Comparison of ENCODE assay signal across 36 cellular contexts in genomic region chr6:51016489-51016888, GRCh38.
"Had no signal": no experiment of that assay in that cellular context is flagged by ENCODE, and none has a peak within 500 bp of the region (broad histone marks: within the 10 kb centered on the region; RNA-seq: fewer than 3 reads in every experiment).

No MANE protein-coding gene starts in this region.

- H3K27ac Mint-ChIP-seq: activated B cell treated with CpG ODN at 0.5 μM for 24 hours; activated CD4-positive, alpha-beta memory T cell treated with anti-CD3 and anti-CD28 coated beads for 36 hours; activated CD4-positive, alpha-beta T cell treated with anti-CD3 and anti-CD28 coated beads, Interleukin-2, amount 10 ng/mL, durations not matched to agents 24 days and 14 days; activated CD8-positive, alpha-beta T cell treated with anti-CD3 and anti-CD28 coated beads for 36 hours; activated naive CD4-positive, alpha-beta T cell treated with anti-CD3 and anti-CD28 coated beads for 36 hours; activated naive CD4-positive, alpha-beta T cell treated with anti-CD3 and anti-CD28 coated beads, Interleukin-2, amount 50 U/mL, for 72 hours; activated naive CD8-positive, alpha-beta T cell treated with anti-CD3 and anti-CD28 coated beads for 36 hours; activated T-cell treated with anti-CD3 and anti-CD28 coated beads, Interleukin-2, amount 50 U/mL, for 72 hours; activated T-helper 1 cell treated with anti-CD3 and anti-CD28 coated beads, Interleukin-12 subunit alpha, Interleukin-12 subunit beta, Interleukin-2, Interleukin-4 antibody, amounts not matched to agents 30 ng/mL and 10 ng/mL and 1 ng/mL, durations not matched to agents 14 hours and 24 hours and 36 hours; activated T-helper 17 cell treated with anti-CD3 and anti-CD28 coated beads, Interleukin-2, amount 50 U/mL, for 72 hours; T-helper 1 cell treated with Interleukin-12 subunit alpha and Interleukin-12 subunit beta and Interleukin-4 antibody, amounts not matched to agents 30 μg/mL and 1 μg/mL, for 36 hours; T-helper 2 cell treated with Interferon-gamma antibody and Interleukin-4, amounts not matched to agents 5 μg/mL and 100 μg/mL, for 36 hours had no signal

- H3K27me3 ChIP-seq: adrenal gland, body of pancreas, brain microvascular endothelial cell, breast epithelium had no signal

- H3K4me3 Mint-ChIP-seq: activated B cell treated with CpG ODN at 0.5 μM for 24 hours; activated CD4-positive, alpha-beta memory T cell treated with anti-CD3 and anti-CD28 coated beads for 36 hours; activated CD4-positive, alpha-beta T cell treated with anti-CD3 and anti-CD28 coated beads, Interleukin-2, amount 10 ng/mL, durations not matched to agents 24 days and 14 days; activated CD8-positive, alpha-beta T cell treated with anti-CD3 and anti-CD28 coated beads for 36 hours; activated naive CD4-positive, alpha-beta T cell treated with anti-CD3 and anti-CD28 coated beads for 36 hours; activated naive CD8-positive, alpha-beta T cell treated with anti-CD3 and anti-CD28 coated beads for 36 hours; activated T-cell treated with anti-CD3 and anti-CD28 coated beads, Interleukin-2, amount 50 U/mL, for 4 hours; activated T-cell treated with anti-CD3 and anti-CD28 coated beads, Interleukin-2, amount 50 U/mL, for 72 hours; activated T-helper 1 cell treated with anti-CD3 and anti-CD28 coated beads, Interleukin-12 subunit alpha, Interleukin-12 subunit beta, Interleukin-2, Interleukin-4 antibody, amounts not matched to agents 30 ng/mL and 10 ng/mL and 1 ng/mL, durations not matched to agents 14 hours and 24 hours and 36 hours; activated T-helper 17 cell treated with anti-CD3 and anti-CD28 coated beads, Interleukin-2, amount 50 U/mL, for 72 hours; central memory CD8-positive, alpha-beta T cell; T-helper 1 cell treated with Interleukin-12 subunit alpha and Interleukin-12 subunit beta and Interleukin-4 antibody, amounts not matched to agents 30 μg/mL and 1 μg/mL, for 36 hours; T-helper 2 cell treated with Interferon-gamma antibody and Interleukin-4, amounts not matched to agents 5 μg/mL and 100 μg/mL, for 36 hours had no signal

- H3K27ac ChIP-seq: adrenal gland, body of pancreas, brain microvascular endothelial cell, breast epithelium, VCaP had no signal

- H3K4me1 Mint-ChIP-seq: activated B cell treated with CpG ODN at 0.5 μM for 24 hours; activated CD4-positive, alpha-beta T cell treated with anti-CD3 and anti-CD28 coated beads, Interleukin-2, amount 10 ng/mL, durations not matched to agents 24 days and 14 days; activated naive CD8-positive, alpha-beta T cell treated with anti-CD3 and anti-CD28 coated beads for 36 hours; activated T-helper 17 cell treated with anti-CD3 and anti-CD28 coated beads, Interleukin-2, amount 50 U/mL, for 72 hours; central memory CD8-positive, alpha-beta T cell had no signal

- H3K36me3 Mint-ChIP-seq: activated CD4-positive, alpha-beta memory T cell treated with anti-CD3 and anti-CD28 coated beads for 36 hours; activated naive CD4-positive, alpha-beta T cell treated with anti-CD3 and anti-CD28 coated beads, Interleukin-2, amount 50 U/mL, for 72 hours; activated naive CD8-positive, alpha-beta T cell treated with anti-CD3 and anti-CD28 coated beads for 36 hours had no signal

- H3K4me1 ChIP-seq: adrenal gland, body of pancreas, breast epithelium had no signal

- H3K27me3 Mint-ChIP-seq: activated B cell treated with CpG ODN at 0.5 μM for 24 hours; activated CD4-positive, alpha-beta memory T cell treated with anti-CD3 and anti-CD28 coated beads for 36 hours; activated CD4-positive, alpha-beta T cell treated with anti-CD3 and anti-CD28 coated beads, Interleukin-2, amount 10 ng/mL, durations not matched to agents 24 days and 14 days; activated CD8-positive, alpha-beta T cell treated with anti-CD3 and anti-CD28 coated beads for 36 hours; activated naive CD8-positive, alpha-beta T cell treated with anti-CD3 and anti-CD28 coated beads for 36 hours; activated T-helper 17 cell treated with anti-CD3 and anti-CD28 coated beads, Interleukin-2, amount 50 U/mL, for 72 hours; central memory CD8-positive, alpha-beta T cell had no signal

- DNase-seq: activated B cell treated with CpG ODN at 0.5 μM for 24 hours; activated CD4-positive, alpha-beta memory T cell treated with anti-CD3 and anti-CD28 coated beads for 36 hours; activated CD4-positive, alpha-beta T cell treated with anti-CD3 and anti-CD28 coated beads for 4 hours; activated CD4-positive, alpha-beta T cell treated with anti-CD3 and anti-CD28 coated beads, Interleukin-2, amount 10 ng/mL, durations not matched to agents 24 days and 14 days; activated CD4-positive, alpha-beta T cell treated with anti-CD3 and anti-CD28 coated beads, Interleukin-2, amount 50 U/mL, for 1 hour; activated CD4-positive, alpha-beta T cell treated with anti-CD3 and anti-CD28 coated beads, Interleukin-2, amount 50 U/mL, for 4 hours; activated CD4-positive, CD25-positive, alpha-beta regulatory T cell treated with anti-CD3 and anti-CD28 coated beads, Interleukin-2, amount 50 U/mL, for 72 hours; activated CD8-positive, alpha-beta memory T cell treated with anti-CD3 and anti-CD28 coated beads, Interleukin-2, amount 50 U/mL, for 4 hours; activated CD8-positive, alpha-beta T cell treated with anti-CD3 and anti-CD28 coated beads for 36 hours; activated effector memory CD4-positive, alpha-beta T cell treated with anti-CD3 and anti-CD28 coated beads, Interleukin-2, amount 50 U/mL, for 16 hours; activated gamma-delta T cell treated with Interleukin-2 at 50 U/mL for 16 hours; activated naive CD4-positive, alpha-beta T cell; activated naive CD4-positive, alpha-beta T cell treated with anti-CD3 and anti-CD28 coated beads for 36 hours; activated naive CD4-positive, alpha-beta T cell treated with anti-CD3 and anti-CD28 coated beads, Interleukin-2, amount 50 U/mL, for 16 hours; activated naive CD8-positive, alpha-beta T cell treated with anti-CD3 and anti-CD28 coated beads for 36 hours; activated T-cell treated with anti-CD3 and anti-CD28 coated beads for 4 hours; activated T-cell treated with anti-CD3 and anti-CD28 coated beads, Interleukin-2, amount 50 U/mL, for 1 hour; activated T-cell treated with anti-CD3 and anti-CD28 coated beads, Interleukin-2, amount 50 U/mL, for 4 hours; activated T-cell treated with anti-CD3 and anti-CD28 coated beads, Interleukin-2, amount 50 U/mL, for 72 hours; adrenal gland; amniotic stem cell; aorta; body of pancreas; brain microvascular endothelial cell; caudate nucleus; cerebellar nuclear complex; T-helper 2 cell; T-helper 9 cell had no signal

- ATAC-seq: activated CD8-positive, alpha-beta T cell treated with anti-CD3 and anti-CD28 coated beads for 36 hours; activated naive CD4-positive, alpha-beta T cell treated with anti-CD3 and anti-CD28 coated beads, Interleukin-2, amount 50 U/mL, for 72 hours; activated T-cell treated with anti-CD3 and anti-CD28 coated beads, Interleukin-2, amount 50 U/mL, for 4 hours; activated T-cell treated with anti-CD3 and anti-CD28 coated beads, Interleukin-2, amount 50 U/mL, for 72 hours; activated T-helper 17 cell treated with anti-CD3 and anti-CD28 coated beads, Interleukin-2, amount 50 U/mL, for 72 hours; body of pancreas had no signal

- H3K36me3 ChIP-seq: adrenal gland, brain microvascular endothelial cell, breast epithelium had no signal

- H3K9me3 Mint-ChIP-seq: activated B cell treated with CpG ODN at 0.5 μM for 24 hours; activated CD4-positive, alpha-beta memory T cell treated with anti-CD3 and anti-CD28 coated beads for 36 hours; activated CD4-positive, alpha-beta T cell treated with anti-CD3 and anti-CD28 coated beads, Interleukin-2, amount 10 ng/mL, durations not matched to agents 24 days and 14 days; activated CD8-positive, alpha-beta T cell treated with anti-CD3 and anti-CD28 coated beads for 36 hours; activated naive CD4-positive, alpha-beta T cell treated with anti-CD3 and anti-CD28 coated beads for 36 hours; activated naive CD8-positive, alpha-beta T cell treated with anti-CD3 and anti-CD28 coated beads for 36 hours; activated T-helper 1 cell treated with anti-CD3 and anti-CD28 coated beads, Interleukin-12 subunit alpha, Interleukin-12 subunit beta, Interleukin-2, Interleukin-4 antibody, amounts not matched to agents 30 ng/mL and 10 ng/mL and 1 ng/mL, durations not matched to agents 14 hours and 24 hours and 36 hours; activated T-helper 17 cell treated with anti-CD3 and anti-CD28 coated beads, Interleukin-2, amount 50 U/mL, for 72 hours; T-helper 1 cell treated with Interleukin-12 subunit alpha and Interleukin-12 subunit beta and Interleukin-4 antibody, amounts not matched to agents 30 μg/mL and 1 μg/mL, for 36 hours; T-helper 2 cell treated with Interferon-gamma antibody and Interleukin-4, amounts not matched to agents 5 μg/mL and 100 μg/mL, for 36 hours had no signal

- H3K4me3 ChIP-seq: adrenal gland, body of pancreas, breast epithelium had no signal
